ENCODE assay signal across 13 cellular contexts in genomic region chr11:73189315-73189714, GRCh38. TPM values are rescaled to one million over a fixed set of nuclear protein-coding genes. Genes with fewer than 3 reads are reported as not detected.
DNase-seq lines count a peak whose midpoint lies in the region; ATAC-seq and TF ChIP-seq lines count a peak whose summit lies in the region.
"Had no signal": no experiment of that assay in that cellular context is flagged by ENCODE, and none has a peak within 500 bp of the region (broad histone marks: within the 10 kb centered on the region; RNA-seq: fewer than 3 reads in every experiment).

No MANE protein-coding gene starts in this region.

- H3K9me3 ChIP-seq in DOHH2 (ENCODE audit: control insufficient read depth, insufficient read depth, low read length) (no peaks in the 10 kb centered on the region), OCI-LY7 (ENCODE audit: low read length) (no peaks in the 10 kb centered on the region), lower lobe of right lung (no peaks in the 10 kb centered on the region), endodermal cell (ENCODE audit: control insufficient read depth, low read length) (no peaks in the 10 kb centered on the region)
- H3K9me3 ChIP-seq: prostate gland had no signal

- H3K27me3 Mint-ChIP-seq in osteocyte (ENCODE audit: unreplicated experiment) (no peaks in the 10 kb centered on the region), endodermal cell (ENCODE audit: insufficient read depth) (no peaks in the 10 kb centered on the region)

- H3K36me3 ChIP-seq in DOHH2 (ENCODE audit: control insufficient read depth, low read length): no peaks in the 10 kb centered on the region
- no peaks in the 10 kb centered on the region for H3K36me3 ChIP-seq in OCI-LY7 (ENCODE audit: insufficient read depth, low read length)
- H3K36me3 ChIP-seq in lower lobe of right lung: no peaks in the 10 kb centered on the region
- H3K36me3 ChIP-seq in endodermal cell (ENCODE audit: control insufficient read depth, insufficient read depth, low read length): no peaks in the 10 kb centered on the region
- H3K36me3 ChIP-seq: prostate gland had no signal

- DNase-seq in OCI-LY7 (ENCODE audit: low spot score) (peak; percentile 76), lower lobe of right lung (peak; percentile 70), activated gamma-delta T cell treated with Interleukin-2 at 50 U/mL for 16 hours (no peak), osteocyte (ENCODE audit: extremely low spot score, unreplicated experiment) (no peak), endodermal cell (no peak), GM03348 (ENCODE audit: low spot score) (no peak)
- DNase-seq: CD8-positive, alpha-beta T cell; erythroblast; NCI-H510A treated with DMSO at 0.1 percent for 48 hours had no signal

- POLR2A ChIA-PET in OCI-LY7 (lab: Charles Lee): interaction anchor here (0.5 to 1.0 kb wide), 4 partner anchors 45 to 298 kb away, joined by 3 to 4 read pairs (median 4); no protein-coding TSS in a partner anchor

- H3K4me3 ChIP-seq in DOHH2 (ENCODE audit: low read length) (no peak overlapping the region), OCI-LY7 (ENCODE audit: low read depth, low read length, poor library complexity, severe bottlenecking) (no peak overlapping the region), lower lobe of right lung (no peak overlapping the region), endodermal cell (ENCODE audit: low read length) (no peak overlapping the region)
- H3K4me3 ChIP-seq: prostate gland had no signal

- ATAC-seq in GM21423 (IDR thresholded peaks at IDR 0.05; ENCODE audit: unreplicated experiment) (peak; percentile 48), lower lobe of right lung (peak; percentile 11 to 48)
- ATAC-seq: CD8-positive, alpha-beta T cell had no signal

- H3K4me1 ChIP-seq in DOHH2 (ENCODE audit: control insufficient read depth, low read length) (peaks cover 19% of the 10 kb centered on the region), OCI-LY7 (ENCODE audit: insufficient read depth, low read length, poor library complexity, severe bottlenecking) (peaks cover 17% of the 10 kb centered on the region), lower lobe of right lung (peaks cover 21% of the 10 kb centered on the region), endodermal cell (ENCODE audit: control insufficient read depth, insufficient read depth, low read length) (no peaks in the 10 kb centered on the region)
- H3K4me1 ChIP-seq: prostate gland had no signal

- intact Hi-C loops in OCI-LY7 (cut with micrococcal nuclease; ENCODE audit: unreplicated experiment) (no loop called here), lower lobe of right lung (cut with DNase I) (no loop called here)

- H3K4me3 Mint-ChIP-seq in osteocyte (ENCODE audit: unreplicated experiment): no peak overlapping the region
- no peak overlapping the region for H3K4me3 Mint-ChIP-seq in endodermal cell
- H3K4me3 Mint-ChIP-seq: CD8-positive, alpha-beta T cell; T-helper 1 cell treated with Interleukin-12 subunit alpha and Interleukin-12 subunit beta and Interleukin-4 antibody, amounts not matched to agents 30 μg/mL and 1 μg/mL, for 36 hours had no signal

- CTCF ChIA-PET in OCI-LY7 (lab: Charles Lee; ENCODE audit: unreplicated experiment): interaction anchor here (1.0 kb wide), 1 partner anchor 100 kb away, joined by 3 read pairs; no protein-coding TSS in a partner anchor

- H3K27ac Mint-ChIP-seq in osteocyte (ENCODE audit: unreplicated experiment) (no peak overlapping the region), endodermal cell (no peak overlapping the region)
- H3K27ac Mint-ChIP-seq: CD8-positive, alpha-beta T cell; T-helper 1 cell treated with Interleukin-12 subunit alpha and Interleukin-12 subunit beta and Interleukin-4 antibody, amounts not matched to agents 30 μg/mL and 1 μg/mL, for 36 hours had no signal

- peak overlapping the region; percentile 22 for H3K4me2 ChIP-seq in DOHH2 (ENCODE audit: low read length)
- H3K4me2 ChIP-seq in OCI-LY7 (ENCODE audit: low read length): peak overlapping the region; percentile 42

- no peaks in the 10 kb centered on the region for H3F3A ChIP-seq in DOHH2 (ENCODE audit: control insufficient read depth, insufficient read depth)

- no peak overlapping the region for H3K27ac ChIP-seq in DOHH2 (ENCODE audit: low read depth, low read length)
- H3K27ac ChIP-seq in OCI-LY7 (ENCODE audit: low read depth, low read length, poor library complexity, severe bottlenecking): no peak overlapping the region
- H3K27ac ChIP-seq in lower lobe of right lung: peak overlapping the region; percentile 31
- H3K27ac ChIP-seq in endodermal cell (ENCODE audit: low read depth, low read length): no peak overlapping the region
- H3K27ac ChIP-seq: prostate gland had no signal

- no TSS peak for BruUV-seq in OCI-LY7 (replicated peaks; lab: Mats Ljungman, UMichigan)

- H4K20me1 ChIP-seq in DOHH2 (ENCODE audit: control insufficient read depth, insufficient read depth, low read depth, low read length): no peaks in the 10 kb centered on the region
- no peaks in the 10 kb centered on the region for H4K20me1 ChIP-seq in OCI-LY7 (ENCODE audit: insufficient read depth, low read length)

- peaks cover 5% of the 10 kb centered on the region; the same call in 1 of the 2 replicates for H3K27me3 ChIP-seq in DOHH2 (ENCODE audit: control insufficient read depth, low read length)
- H3K27me3 ChIP-seq in lower lobe of right lung (ENCODE audit: low read depth): no peaks in the 10 kb centered on the region
- no peaks in the 10 kb centered on the region for H3K27me3 ChIP-seq in endodermal cell (ENCODE audit: control insufficient read depth, insufficient read depth, low read length, poor library complexity, severe bottlenecking)

- H3K9me2 ChIP-seq in DOHH2 (replicated peaks; ENCODE audit: control insufficient read depth, low read length) (no peaks in the 10 kb centered on the region), OCI-LY7 (ENCODE audit: insufficient read depth, low read length) (no peaks in the 10 kb centered on the region)

- peak overlapping the region; percentile 81; the same call in 1 of the 2 replicates for H2AFZ ChIP-seq in OCI-LY7 (ENCODE audit: low read length)

- H3K4me1 Mint-ChIP-seq in osteocyte (ENCODE audit: unreplicated experiment) (peaks cover 25% of the 10 kb centered on the region), endodermal cell (no peaks in the 10 kb centered on the region)

- TF ChIP-seq CTCF in DOHH2 (IDR thresholded peaks at IDR 0.05; ENCODE audit: low read depth, low read length, poor library complexity, severe bottlenecking) (no peak), OCI-LY7 (conservative IDR thresholded peaks at IDR 0.05; ENCODE audit: low read length) (no peak), lower lobe of right lung (IDR thresholded peaks at IDR 0.05) (no peak), osteocyte (IDR thresholded peaks at IDR 0.05) (no peak), endodermal cell (conservative IDR thresholded peaks at IDR 0.05) (no peak)

- H3K9me3 Mint-ChIP-seq in osteocyte (ENCODE audit: unreplicated experiment) (no peaks in the 10 kb centered on the region), endodermal cell (no peaks in the 10 kb centered on the region)
- H3K9me3 Mint-ChIP-seq: CD8-positive, alpha-beta T cell; T-helper 1 cell treated with Interleukin-12 subunit alpha and Interleukin-12 subunit beta and Interleukin-4 antibody, amounts not matched to agents 30 μg/mL and 1 μg/mL, for 36 hours had no signal

- H3K36me3 Mint-ChIP-seq in osteocyte (ENCODE audit: unreplicated experiment) (no peaks in the 10 kb centered on the region), endodermal cell (ENCODE audit: low read depth) (no peaks in the 10 kb centered on the region)
- H3K36me3 Mint-ChIP-seq: CD8-positive, alpha-beta T cell had no signal

- H3K9ac ChIP-seq in endodermal cell (ENCODE audit: extremely low read depth, low read length, poor library complexity, severe bottlenecking): no peak overlapping the region

- WGBS in endodermal cell (ENCODE audit: insufficient coverage in 1 of 2, insufficient read length in 1 of 2), 2 experiments: 79 to 100% methylated on average over 1 to 8 of the region's 8 CpGs

- H3K79me2 ChIP-seq in DOHH2 (ENCODE audit: control insufficient read depth, low read length) (no peaks in the 10 kb centered on the region), OCI-LY7 (ENCODE audit: insufficient read depth, low read depth, low read length) (no peaks in the 10 kb centered on the region)

RNA-seq across cellular contexts. Expression of gene P2RY2, which starts 28.8 kb away (rescaled TPM):
- total RNA-seq in OCI-LY7 (2014; rRNA removed; shearing (Covaris generic)): not detected in 2 replicates
- not detected in 2 replicates for total RNA-seq in OCI-LY7 (2022)
- total RNA-seq in lower lobe of right lung: 6.5 TPM
- total RNA-seq in osteocyte: not detected in 2 replicates
- under 1 TPM; 0.60 to 0.62 TPM for total RNA-seq in endodermal cell
- polyA plus RNA-seq in endodermal cell (2013, experiment 1 of 2): 0.25 TPM
- polyA plus RNA-seq in endodermal cell (2013, experiment 2 of 2): 0.54 TPM
- total RNA-seq: CD8-positive, alpha-beta T cell had no signal

RNA-seq across cellular contexts. Expression of gene FCHSD2, which starts 47.2 kb away (rescaled TPM):
- total RNA-seq in OCI-LY7 (2014; rRNA removed; shearing (Covaris generic)): 39.0 and 48.7 TPM in 2 replicates
- total RNA-seq in OCI-LY7 (2022) (128 and 147 TPM in 2 replicates), lower lobe of right lung (59.0 TPM), osteocyte (39.0 and 39.4 TPM in 2 replicates), endodermal cell (10 to 100 TPM; 14.0 to 17.6 TPM)
- 18.0 TPM for polyA plus RNA-seq in endodermal cell (2013, experiment 1 of 2)
- 19.5 TPM for polyA plus RNA-seq in endodermal cell (2013, experiment 2 of 2)

Comparison
In these comparisons a context has a peak if more than half of its experiments do, and no peak if none do; other contexts are left out.
1. DNase-seq: peak in OCI-LY7 (single experiment) and lower lobe of right lung (single experiment); none in activated gamma-delta T cell treated with Interleukin-2 at 50 U/mL for 16 hours (single experiment), osteocyte (single experiment), endodermal cell (single experiment) and GM03348 (single experiment).